ENCODE assay signal across 15 cellular contexts in the genomic region with DNA sequence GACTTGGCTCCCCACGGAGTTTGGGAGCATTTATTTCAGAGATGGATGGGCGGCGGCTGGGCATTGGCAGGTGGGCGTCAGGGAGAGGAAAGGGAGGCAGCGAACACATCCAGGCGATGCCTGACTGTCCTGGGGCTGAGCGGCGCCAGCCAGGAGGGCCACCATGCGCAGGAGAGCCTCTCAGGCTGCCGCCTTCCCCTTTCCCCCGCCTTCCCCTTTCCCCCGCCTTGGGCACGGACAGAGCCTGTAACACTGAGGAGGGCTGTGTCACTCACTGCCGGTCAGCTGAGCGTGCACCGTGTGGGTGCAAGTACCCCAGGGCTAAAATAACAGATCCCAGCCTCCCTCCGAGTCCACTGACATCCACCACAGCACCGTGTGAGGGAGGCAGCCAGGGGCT. TPM values are rescaled to one million over a fixed set of nuclear protein-coding genes. Genes with fewer than 3 reads are reported as not detected.
DNase-seq lines count a peak whose midpoint lies in the region; ATAC-seq and TF ChIP-seq lines count a peak whose summit lies in the region.
"Had no signal": no experiment of that assay in that cellular context is flagged by ENCODE, and none has a peak within 500 bp of the region (broad histone marks: within the 10 kb centered on the region; RNA-seq: fewer than 3 reads in every experiment).

No MANE protein-coding gene starts in this region.

- H3K9ac ChIP-seq in parathyroid adenoma, result no peak overlapping the region

- no peak for DNase-seq in heart left ventricle
- no peak for DNase-seq in left cardiac atrium
- DNase-seq in dorsolateral prefrontal cortex, result no peak
- no peak for DNase-seq in GM19238 (ENCODE audit: insufficient read length, low spot score)
- no peak for DNase-seq in GM20000 (ENCODE audit: low spot score)
- no peak for DNase-seq in activated CD4-positive, alpha-beta T cell treated with anti-CD3 and anti-CD28 coated beads, Interleukin-2, amount 50 U/mL, for 48 hours
- DNase-seq: activated CD8-positive, alpha-beta memory T cell treated with anti-CD3 and anti-CD28 coated beads, Interleukin-2, amount 50 U/mL, for 48 hours; activated naive CD4-positive, alpha-beta T cell treated with anti-CD3 and anti-CD28 coated beads, Interleukin-2, amount 50 U/mL, for 16 hours; IMR-90; NCI-H1436 treated with DMSO at 0.1 percent for 48 hours; NCI-H524; Peyer's patch; stimulated activated CD4-positive, alpha-beta T cell treated with anti-CD3 and anti-CD28 coated beads, Interleukin-1b, Interleukin-23, amount 100 ng/mL, for 48 hours had no signal

- H3K79me2 ChIP-seq in parathyroid adenoma, result no peaks in the 10 kb centered on the region

- peak overlapping the region; percentile 28 to 77 (median 59) for H3K4me3 ChIP-seq in heart left ventricle
- peak overlapping the region in 55 of 59 donors; percentile 2 to 61 (median 42) for H3K4me3 ChIP-seq in dorsolateral prefrontal cortex
- H3K4me3 ChIP-seq in parathyroid adenoma (ENCODE audit: low read depth, low read length), result peak overlapping the region; percentile 32

- 52 to 62% (median 55%) methylated on average over 8 to 18 of the region's 18 CpGs for WGBS in heart left ventricle, 4 donors

- intact Hi-C loops in heart left ventricle (cut with DNase I) (loop anchor here in 2 of 10 donors (5.0 kb wide), 1 partner anchor 38 kb away; no protein-coding TSS in a partner anchor), left cardiac atrium (cut with DNase I) (no loop called here), dorsolateral prefrontal cortex (cut with DNase I) (no loop called here)

- H3K4me2 ChIP-seq in parathyroid adenoma (ENCODE audit: low read length), result no peak overlapping the region

- no peaks in the 10 kb centered on the region for H3K36me3 ChIP-seq in heart left ventricle
- H3K36me3 ChIP-seq in parathyroid adenoma (ENCODE audit: control insufficient read depth, insufficient read depth, low read length), result no peaks in the 10 kb centered on the region
- H3K36me3 ChIP-seq: Peyer's patch had no signal

- H3K27ac ChIP-seq in heart left ventricle (peak overlapping the region; percentile 72 to 96 (median 86)), dorsolateral prefrontal cortex (peak overlapping the region in 51 of 59 donors; percentile 22 to 94 (median 67)), parathyroid adenoma (peak overlapping the region; percentile 61)

- H3K27me3 ChIP-seq in heart left ventricle (no peaks in the 10 kb centered on the region), dorsolateral prefrontal cortex (peaks cover 0 to 3% (median 0%) of the 10 kb centered on the region in 45 donors), parathyroid adenoma (ENCODE audit: control insufficient read depth, insufficient read depth, low read length) (no peaks in the 10 kb centered on the region)
- H3K27me3 ChIP-seq: Peyer's patch had no signal

- peaks cover 4 to 50% (median 16%) of the 10 kb centered on the region in 12 donors for H3K4me1 ChIP-seq in heart left ventricle
- H3K4me1 ChIP-seq in parathyroid adenoma, result no peaks in the 10 kb centered on the region

- H3K9me3 ChIP-seq in heart left ventricle (no peaks in the 10 kb centered on the region), parathyroid adenoma (ENCODE audit: control insufficient read depth, low read length) (no peaks in the 10 kb centered on the region)
- H3K9me3 ChIP-seq: Peyer's patch had no signal

- no peak overlapping the region for H2AFZ ChIP-seq in parathyroid adenoma

- TF ChIP-seq CTCF in heart left ventricle (IDR thresholded peaks at IDR 0.05) (no peak), dorsolateral prefrontal cortex (IDR thresholded peaks at IDR 0.05 in 54 of 56, conservative IDR thresholded peaks at IDR 0.05 in 2 of 56; ENCODE audit: low read depth in 1 of 56, partially characterized antibody in 56 of 56) (no peak), parathyroid adenoma (IDR thresholded peaks at IDR 0.05) (no peak), GM20000 (IDR thresholded peaks at IDR 0.05; ENCODE audit: extremely low read depth, missing control alignments) (no peak)

- ATAC-seq in heart left ventricle (no peak), left cardiac atrium (no peak), HG02973 (IDR thresholded peaks at IDR 0.05; ENCODE audit: unreplicated experiment) (no peak)

- TF ChIP-seq POLR2A in heart left ventricle (IDR thresholded peaks at IDR 0.05), result no peak

RNA-seq across cellular contexts. Expression of a gene that starts 11.4 kb away (rescaled TPM):
- 10 to 100 TPM; 26.0 to 61.0 (median 43.6) TPM for total RNA-seq in heart left ventricle
- 10 to 100 TPM; 37.7 to 40.0 TPM for polyA plus RNA-seq in heart left ventricle
- total RNA-seq in left cardiac atrium, result 10 to 100 TPM; 39.1 to 41.6 TPM
- total RNA-seq in dorsolateral prefrontal cortex, result 100 to 1,000 TPM; 181 to 436 (median 311) TPM
- polyA plus RNA-seq: IMR-90 had no signal
